ENCODE assay signal across 12 cellular contexts in the genomic region with DNA sequence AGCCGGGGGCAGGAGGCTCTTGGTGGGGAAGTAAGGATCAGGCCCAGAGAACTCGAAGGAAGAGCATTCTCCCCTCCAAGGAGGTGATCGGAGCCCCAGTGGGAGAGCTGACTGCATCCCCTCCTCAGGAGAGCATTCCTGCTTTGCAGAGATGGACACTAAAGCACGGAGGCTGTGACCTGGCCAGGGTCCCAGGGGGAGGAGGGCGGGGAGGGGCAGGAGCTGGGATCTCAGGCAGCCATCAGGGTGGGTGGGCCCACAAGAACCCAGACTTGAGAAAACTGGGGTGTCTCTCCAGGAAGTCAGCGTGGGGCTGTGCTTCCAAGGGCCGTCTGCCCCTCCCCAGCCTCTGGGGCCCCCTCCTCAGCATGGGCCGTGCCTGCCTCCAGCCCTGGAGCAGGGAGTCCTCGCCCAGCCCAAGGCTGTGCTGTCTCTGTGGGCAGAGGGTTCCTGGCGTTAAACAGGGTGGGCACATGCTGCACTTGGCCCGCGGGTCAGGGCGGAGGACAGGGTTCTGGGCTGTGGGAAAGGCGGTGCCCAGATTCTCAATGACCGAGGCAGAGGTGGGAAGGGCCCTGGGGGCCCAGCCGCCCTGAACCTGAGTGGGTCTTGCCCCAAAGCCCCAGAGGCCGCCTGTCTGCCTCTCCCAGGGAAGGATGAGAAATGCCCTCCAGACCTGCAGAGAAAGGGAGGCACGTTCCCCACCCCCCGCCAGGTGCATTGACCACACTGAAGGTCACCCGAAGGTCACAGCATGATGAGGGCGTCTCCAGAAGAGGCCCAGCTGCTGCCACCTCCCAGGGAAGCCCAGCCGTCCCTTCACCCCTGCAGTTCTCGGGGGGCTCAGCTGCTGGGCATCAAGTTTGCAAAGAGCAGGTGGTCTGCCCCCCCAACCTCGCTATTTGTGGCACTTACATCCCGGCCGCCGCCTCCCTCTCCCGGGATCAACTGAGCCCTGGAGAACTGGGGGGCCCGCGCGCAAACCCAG. TPM values are rescaled to one million over a fixed set of nuclear protein-coding genes. Genes with fewer than 3 reads are reported as not detected.
DNase-seq lines count a peak whose midpoint lies in the region; TF ChIP-seq lines count a peak whose summit lies in the region.
"Had no signal": no experiment of that assay in that cellular context is flagged by ENCODE, and none has a peak within 500 bp of the region (broad histone marks: within the 10 kb centered on the region; RNA-seq: fewer than 3 reads in every experiment).

No MANE protein-coding gene starts in this region.

- H2BK120ac ChIP-seq in neuronal stem cell (ENCODE audit: low read depth, low read length): no peak overlapping the region

- peak overlapping the region in 3 of 5 experiments; percentile 62 to 92 (median 74) for H3K27ac Mint-ChIP-seq in brain
- no peak overlapping the region for H3K27ac Mint-ChIP-seq in CD4-positive, alpha-beta memory T cell
- H3K27ac Mint-ChIP-seq: activated naive CD4-positive, alpha-beta T cell treated with anti-CD3 and anti-CD28 coated beads, Interleukin-2, amount 50 U/mL, for 24 hours had no signal

- peaks cover 7% of the 10 kb centered on the region for H3K79me1 ChIP-seq in neuronal stem cell (ENCODE audit: low read depth, low read length)

- H2BK12ac ChIP-seq in neuronal stem cell (ENCODE audit: low read length): no peak overlapping the region

- peaks cover 0 to 3% (median 0%) of the 10 kb centered on the region in 5 experiments for H3K9me3 Mint-ChIP-seq in brain
- peaks cover 0 to 1% (median 0%) of the 10 kb centered on the region in 8 donors for H3K9me3 Mint-ChIP-seq in CD4-positive, alpha-beta memory T cell
- H3K9me3 Mint-ChIP-seq: activated naive CD4-positive, alpha-beta T cell treated with anti-CD3 and anti-CD28 coated beads, Interleukin-2, amount 50 U/mL, for 24 hours had no signal

- no peak overlapping the region for H2BK15ac ChIP-seq in neuronal stem cell (ENCODE audit: low read length)

- peak overlapping the region; percentile 75 for H3K14ac ChIP-seq in neuronal stem cell (ENCODE audit: low read length)

- DNase-seq in NCI-H748 (lab: John Stamatoyannopoulos, UW; ENCODE audit: unreplicated experiment): peak; percentile 48
- DNase-seq in NCI-H748 treated with DMSO at 0.1 percent for 48 hours (lab: John Stamatoyannopoulos, UW): no peak
- DNase-seq in NCI-H146 (lab: John Stamatoyannopoulos, UW): peak; percentile 56
- no peak for DNase-seq in neuronal stem cell (ENCODE audit: low spot score)
- DNase-seq in GOT3 (lab: John Stamatoyannopoulos, UW): no peak
- DNase-seq in KBM-7: no peak
- DNase-seq in CD4-positive, alpha-beta memory T cell: no peak
- DNase-seq: KG1, ovary, SHP77 treated with DMSO at 0.1 percent for 48 hours had no signal

- no peaks in the 10 kb centered on the region for H3K27me3 Mint-ChIP-seq in brain
- no peaks in the 10 kb centered on the region for H3K27me3 Mint-ChIP-seq in CD4-positive, alpha-beta memory T cell
- H3K27me3 Mint-ChIP-seq: activated naive CD4-positive, alpha-beta T cell treated with anti-CD3 and anti-CD28 coated beads, Interleukin-2, amount 50 U/mL, for 24 hours had no signal

- peaks cover 8 to 11% of the 10 kb centered on the region in 2 donors for H3K4me1 ChIP-seq in neuronal stem cell (ENCODE audit: control insufficient read depth in 2 of 2, insufficient read depth in 1 of 2, low read depth in 1 of 2, low read length in 2 of 2)
- peaks cover 5% of the 10 kb centered on the region for H3K4me1 ChIP-seq in CD4-positive, alpha-beta memory T cell (ENCODE audit: insufficient read depth, low read length)

- H3K9ac ChIP-seq in neuronal stem cell (ENCODE audit: low read depth, low read length, poor library complexity): no peak overlapping the region

- peaks cover 13 to 33% of the 10 kb centered on the region in 2 donors for H3K36me3 ChIP-seq in neuronal stem cell (replicated peaks in 1 of 2; ENCODE audit: control insufficient read depth in 2 of 2, insufficient read depth in 2 of 2, low read length in 2 of 2)
- peaks cover 6% of the 10 kb centered on the region for H3K36me3 ChIP-seq in CD4-positive, alpha-beta memory T cell (ENCODE audit: insufficient read depth, low read length)
- H3K36me3 ChIP-seq: ovary had no signal

- peak overlapping the region; percentile 25 for H3K23ac ChIP-seq in neuronal stem cell (ENCODE audit: low read depth, low read length, poor library complexity)

- H4K91ac ChIP-seq in neuronal stem cell (ENCODE audit: low read depth, low read length, poor library complexity): no peak overlapping the region

- CTCF ChIA-PET in CD4-positive, alpha-beta memory T cell (lab: Charles Lee; ENCODE audit: partially characterized antibody): no interaction called here

- H3K27ac ChIP-seq in neuronal stem cell (replicated peaks; ENCODE audit: low read length): no peak overlapping the region
- no peak overlapping the region for H3K27ac ChIP-seq in CD4-positive, alpha-beta memory T cell (ENCODE audit: low read depth, low read length)
- H3K27ac ChIP-seq: ovary had no signal

- peak overlapping the region; percentile 87 for H3K18ac ChIP-seq in neuronal stem cell (ENCODE audit: low read length)

- no peak overlapping the region for H2BK5ac ChIP-seq in neuronal stem cell (ENCODE audit: low read length)

- H3K4me3 Mint-ChIP-seq in brain: peak overlapping the region; percentile 37 to 84 (median 77)
- H3K4me3 Mint-ChIP-seq in CD4-positive, alpha-beta memory T cell: peak overlapping the region in 1 of 8 donors; percentile 53
- H3K4me3 Mint-ChIP-seq: activated naive CD4-positive, alpha-beta T cell treated with anti-CD3 and anti-CD28 coated beads, Interleukin-2, amount 50 U/mL, for 24 hours had no signal

- peak overlapping the region; percentile 24 for H2AK5ac ChIP-seq in neuronal stem cell (ENCODE audit: low read depth, low read length)

- peak overlapping the region in 1 of 2 donors; percentile 72 for H3K4me3 ChIP-seq in neuronal stem cell (ENCODE audit: low read length in 2 of 2)
- no peak overlapping the region for H3K4me3 ChIP-seq in CD4-positive, alpha-beta memory T cell (ENCODE audit: low read length in 2 of 2)
- H3K4me3 ChIP-seq: ovary had no signal

- intact Hi-C loops in CD4-positive, alpha-beta memory T cell (cut with micrococcal nuclease): no loop called here

- H3K36me3 Mint-ChIP-seq in brain: no peaks in the 10 kb centered on the region
- H3K36me3 Mint-ChIP-seq in CD4-positive, alpha-beta memory T cell: peaks cover 0 to 6% of the 10 kb centered on the region in 2 donors
- H3K36me3 Mint-ChIP-seq: activated naive CD4-positive, alpha-beta T cell treated with anti-CD3 and anti-CD28 coated beads, Interleukin-2, amount 50 U/mL, for 24 hours had no signal

- no peak overlapping the region for H4K8ac ChIP-seq in neuronal stem cell (ENCODE audit: low read depth, low read length)

- H3K9me3 ChIP-seq in neuronal stem cell (replicated peaks in 1 of 2; ENCODE audit: control insufficient read depth in 2 of 2, insufficient read depth in 1 of 2, low read depth in 1 of 2, low read length in 2 of 2): no peaks in the 10 kb centered on the region
- H3K9me3 ChIP-seq in CD4-positive, alpha-beta memory T cell (ENCODE audit: control insufficient read depth in 1 of 2, low read length in 2 of 2): no peaks in the 10 kb centered on the region
- H3K9me3 ChIP-seq: ovary had no signal

- H2AFZ ChIP-seq in neuronal stem cell (ENCODE audit: low read length): no peak overlapping the region

- POLR2A ChIA-PET in CD4-positive, alpha-beta memory T cell (lab: Charles Lee; ENCODE audit: partially characterized antibody): interaction anchor here (1.5 kb wide), 1 partner anchor 15 kb away, joined by 4 read pairs; no protein-coding TSS in a partner anchor

- TF ChIP-seq CTCF in brain (conservative IDR thresholded peaks at IDR 0.05): no peak

- peak overlapping the region; percentile 56 for H3K4me2 ChIP-seq in neuronal stem cell (ENCODE audit: insufficient read depth, low read length, poor library complexity, severe bottlenecking)

- H3K27me3 ChIP-seq in neuronal stem cell (ENCODE audit: control insufficient read depth in 3 of 3, insufficient read depth in 3 of 3, low read depth in 1 of 3, low read length in 3 of 3): no peaks in the 10 kb centered on the region
- peaks cover 4% of the 10 kb centered on the region for H3K27me3 ChIP-seq in CD4-positive, alpha-beta memory T cell (ENCODE audit: insufficient read depth, low read length)
- H3K27me3 ChIP-seq: ovary had no signal

- H3K4ac ChIP-seq in neuronal stem cell (ENCODE audit: low read length): no peak overlapping the region

- in situ Hi-C loops in KBM-7 (cut with MboI; ENCODE audit: low pct_unique_long_range_greater_than_20kb, low sequenced_read_pairs): no loop called here

- WGBS in neuronal stem cell (ENCODE audit: extremely low coverage in 2 of 2, insufficient read length in 2 of 2, insufficient replicate concordance in 1 of 2), 2 donors: no CpG with 5 or more reads among the region's 31 CpGs

- peaks cover 22% of the 10 kb centered on the region for H3K4me1 Mint-ChIP-seq in brain
- peaks cover 0 to 6% (median 2%) of the 10 kb centered on the region in 4 donors for H3K4me1 Mint-ChIP-seq in CD4-positive, alpha-beta memory T cell
- H3K4me1 Mint-ChIP-seq: activated naive CD4-positive, alpha-beta T cell treated with anti-CD3 and anti-CD28 coated beads, Interleukin-2, amount 50 U/mL, for 24 hours had no signal

RNA-seq across cellular contexts. Expression of a gene that starts 0.6 kb away (rescaled TPM):
- polyA plus RNA-seq in brain (ENCODE audit: insufficient read depth, low read depth, low replicate concordance): 105 TPM
- 2.6 TPM for polyA plus RNA-seq in neuronal stem cell (2013, experiment 1 of 2)
- 2.7 TPM for polyA plus RNA-seq in neuronal stem cell (2013, experiment 2 of 2)
- under 1 TPM in 1 of 2 experiments, not detected in 1; 0.19 TPM for total RNA-seq in CD4-positive, alpha-beta memory T cell
- not detected for polyA plus RNA-seq in CD4-positive, alpha-beta memory T cell

RNA-seq across cellular contexts. Expression of a gene that starts 8.8 kb away (rescaled TPM):
- 40.7 TPM for polyA plus RNA-seq in brain (ENCODE audit: insufficient read depth, low read depth, low replicate concordance)
- polyA plus RNA-seq in neuronal stem cell (2013, experiment 1 of 2): 26.6 TPM
- polyA plus RNA-seq in neuronal stem cell (2013, experiment 2 of 2): 26.0 TPM
- 10 to 100 TPM; 24.0 to 24.1 TPM for total RNA-seq in CD4-positive, alpha-beta memory T cell
- 10 to 100 TPM in 1 of 2 donors, 1 to 10 TPM in 1; 9.4 to 13.5 TPM for polyA plus RNA-seq in CD4-positive, alpha-beta memory T cell

RNA-seq across cellular contexts. Expression of a gene that starts 12.0 kb away (rescaled TPM):
- 44.6 TPM for polyA plus RNA-seq in brain (ENCODE audit: insufficient read depth, low read depth, low replicate concordance)
- polyA plus RNA-seq in neuronal stem cell (2013, experiment 1 of 2): 45.2 TPM
- 42.6 TPM for polyA plus RNA-seq in neuronal stem cell (2013, experiment 2 of 2)
- 10 to 100 TPM; 51.5 to 64.9 TPM for total RNA-seq in CD4-positive, alpha-beta memory T cell
- polyA plus RNA-seq in CD4-positive, alpha-beta memory T cell: 10 to 100 TPM in 1 of 2 donors, 1 to 10 TPM in 1; 4.3 to 15.0 TPM

RNA-seq across cellular contexts. Expression of a gene that starts 15.8 kb away (rescaled TPM):
- polyA plus RNA-seq in brain (ENCODE audit: insufficient read depth, low read depth, low replicate concordance): 5.9 TPM
- 30.8 TPM for polyA plus RNA-seq in neuronal stem cell (2013, experiment 1 of 2)
- polyA plus RNA-seq in neuronal stem cell (2013, experiment 2 of 2): 31.2 TPM
- 10 to 100 TPM; 32.5 to 34.8 TPM for total RNA-seq in CD4-positive, alpha-beta memory T cell
- 1 to 10 TPM; 7.0 to 7.8 TPM for polyA plus RNA-seq in CD4-positive, alpha-beta memory T cell

RNA-seq across cellular contexts. Expression of a gene that starts 20.5 kb away (rescaled TPM):
- polyA plus RNA-seq in brain (ENCODE audit: insufficient read depth, low read depth, low replicate concordance): 1,764 TPM
- polyA plus RNA-seq in neuronal stem cell (2013, experiment 1 of 2): 5,165 TPM
- polyA plus RNA-seq in neuronal stem cell (2013, experiment 2 of 2): 5,448 TPM
- total RNA-seq in CD4-positive, alpha-beta memory T cell: 1,000 to 10,000 TPM; 4,870 to 5,155 TPM
- polyA plus RNA-seq in CD4-positive, alpha-beta memory T cell: 1,000 to 10,000 TPM; 1,822 to 3,757 TPM

Comparison
In these comparisons a context has a peak if more than half of its experiments do, and no peak if none do; other contexts are left out.
1. DNase-seq: peak in NCI-H748 (single experiment) and NCI-H146 (single experiment); none in NCI-H748 treated with DMSO at 0.1 percent for 48 hours (single experiment), neuronal stem cell (single experiment), GOT3 (single experiment), KBM-7 (single experiment) and CD4-positive, alpha-beta memory T cell (0 of 5).
2. H3K27ac Mint-ChIP-seq: peak in brain (3 of 5); none in CD4-positive, alpha-beta memory T cell (0 of 7).
3. RNA of a gene that starts 0.6 kb away (polyA plus RNA-seq): 105 TPM in brain (single experiment); not detected in CD4-positive, alpha-beta memory T cell; every median in the first group is over 10 times any median in the second.